In the genomic region with DNA sequence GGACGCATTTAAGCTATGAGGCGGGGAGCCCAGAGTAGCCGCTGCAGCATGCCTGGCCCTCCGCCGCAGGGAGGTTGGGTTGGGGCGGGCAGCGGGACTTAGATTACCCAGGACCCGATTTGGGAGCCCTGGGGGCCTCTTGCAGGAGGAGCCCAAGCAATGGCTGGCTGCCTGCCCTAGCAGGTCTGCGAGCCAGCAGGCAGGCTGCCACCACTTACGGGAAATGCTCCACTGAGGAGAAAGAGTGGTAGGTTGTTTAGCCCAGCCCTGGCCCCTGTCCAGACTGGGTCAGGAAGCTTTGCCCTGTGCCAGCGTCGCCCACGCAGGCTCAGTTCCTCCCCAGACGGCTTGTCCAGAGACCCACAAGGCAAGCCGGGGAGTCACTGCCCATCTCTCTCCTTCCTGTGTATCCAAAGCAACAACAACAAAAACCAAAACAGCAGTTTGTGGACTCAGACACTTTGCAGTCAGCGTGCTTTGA, we compare ENCODE assay signal across 1 cellular context.
TF ChIP-seq lines count a peak whose summit lies in the region.

No MANE protein-coding gene starts in this region.

TF ChIP-seq in GM23338, 12 proteins besides CTCF, POLR2A, EP300 and RAD21 (continued from another document):
- TF ChIP-seq ZNF462 (CRISPR knock-in tag; IDR thresholded peaks at IDR 0.05) (no peak), JUNB (IDR thresholded peaks at IDR 0.05; ENCODE audit: unreplicated experiment) (no peak)
